ENCODE assay signal across 18 cellular contexts in genomic region chr18:6284300-6284699, GRCh38.
DNase-seq lines count a peak whose midpoint lies in the region; ATAC-seq and TF ChIP-seq lines count a peak whose summit lies in the region.
"Had no signal": no experiment of that assay in that cellular context is flagged by ENCODE, and none has a peak within 500 bp of the region (broad histone marks: within the 10 kb centered on the region; RNA-seq: fewer than 3 reads in every experiment).

No MANE protein-coding gene starts in this region.

- intact Hi-C loops in activated CD4-positive, alpha-beta T cell treated with anti-CD3 and anti-CD28 coated beads, Interleukin-2, amount 10 ng/mL, durations not matched to agents 24 days and 14 days (cut with micrococcal nuclease), result no loop called here
- intact Hi-C loops in naive thymus-derived CD4-positive, alpha-beta T cell (cut with micrococcal nuclease), result no loop called here
- intact Hi-C loops in spleen (cut with DNase I; ENCODE audit: low total_unique reads), result no loop called here

- POLR2A ChIA-PET in naive thymus-derived CD4-positive, alpha-beta T cell (lab: Charles Lee), result no interaction called here

- H3K4me1 ChIP-seq in naive thymus-derived CD4-positive, alpha-beta T cell (ENCODE audit: control insufficient read depth in 2 of 2, insufficient read depth in 2 of 2, low read length in 2 of 2), result no peaks in the 10 kb centered on the region
- H3K4me1 ChIP-seq in spleen, result no peaks in the 10 kb centered on the region
- H3K4me1 ChIP-seq: A549; BLaER1 treated with 17β-estradiol and CSF1 and Interleukin-3, amounts not matched to agents 10 nM and 100 nM; Caco-2 had no signal

- peak; percentile 10 for ATAC-seq in naive thymus-derived CD4-positive, alpha-beta T cell
- ATAC-seq: A549; CD8-positive, alpha-beta T cell had no signal

- no peak overlapping the region for H3K4me3 ChIP-seq in naive thymus-derived CD4-positive, alpha-beta T cell (ENCODE audit: low read length)
- H3K4me3 ChIP-seq in spleen, result no peak overlapping the region
- H3K4me3 ChIP-seq: A549; BLaER1 treated with 17β-estradiol and CSF1 and Interleukin-3, amounts not matched to agents 10 nM and 100 nM had no signal

- no peak for TF ChIP-seq POLR2A in spleen (IDR thresholded peaks at IDR 0.05)

- no peaks in the 10 kb centered on the region for H3K4me1 Mint-ChIP-seq in activated CD4-positive, alpha-beta T cell treated with anti-CD3 and anti-CD28 coated beads, Interleukin-2, amount 10 ng/mL, durations not matched to agents 24 days and 14 days
- H3K4me1 Mint-ChIP-seq in naive thymus-derived CD4-positive, alpha-beta T cell, result no peaks in the 10 kb centered on the region
- H3K4me1 Mint-ChIP-seq: B cell had no signal

- WGBS in spleen, 5 donors, result 94 to 96% (median 96%) methylated on average over 20 to 24 of the region's 24 CpGs

- H3K36me3 Mint-ChIP-seq in activated CD4-positive, alpha-beta T cell treated with anti-CD3 and anti-CD28 coated beads, Interleukin-2, amount 10 ng/mL, durations not matched to agents 24 days and 14 days (ENCODE audit: low read depth), result no peaks in the 10 kb centered on the region
- H3K36me3 Mint-ChIP-seq in naive thymus-derived CD4-positive, alpha-beta T cell, result no peaks in the 10 kb centered on the region
- H3K36me3 Mint-ChIP-seq: CD8-positive, alpha-beta T cell had no signal

- H3K36me3 ChIP-seq in naive thymus-derived CD4-positive, alpha-beta T cell (ENCODE audit: control insufficient read depth in 2 of 3, insufficient read depth in 3 of 3, low read length in 3 of 3), result no peaks in the 10 kb centered on the region
- H3K36me3 ChIP-seq in spleen, result peaks cover 0 to 17% (median 4%) of the 10 kb centered on the region in 6 donors

- H3K27ac ChIP-seq in naive thymus-derived CD4-positive, alpha-beta T cell (ENCODE audit: low read depth, low read length), result no peak overlapping the region
- H3K27ac ChIP-seq in spleen, result no peak overlapping the region
- H3K27ac ChIP-seq: 22Rv1; A549; BLaER1 treated with 17β-estradiol and CSF1 and Interleukin-3, amounts not matched to agents 10 nM and 100 nM; C4-2B had no signal

- CTCF ChIA-PET in naive thymus-derived CD4-positive, alpha-beta T cell (lab: Charles Lee), result interaction anchor here (1.3 kb wide), 1 partner anchor 83 kb away, joined by 3 read pairs; no protein-coding TSS in a partner anchor

- DNase-seq in activated CD4-positive, alpha-beta T cell treated with anti-CD3 and anti-CD28 coated beads, Interleukin-2, amount 10 ng/mL, durations not matched to agents 24 days and 14 days, result peak; percentile 22
- no peak for DNase-seq in activated CD4-positive, alpha-beta T cell treated with anti-CD3 and anti-CD28 coated beads for 1 hour
- DNase-seq in naive thymus-derived CD4-positive, alpha-beta T cell, result no peak
- DNase-seq in spleen (peak; percentile 59), medulla oblongata (ENCODE audit: extremely low spot score) (no peak), NCI-H1105 treated with DMSO at 0.1 percent for 48 hours (lab: John Stamatoyannopoulos, UW) (no peak)
- DNase-seq: AML-193; Caco-2; Calu3; CD4-positive, alpha-beta T cell; DMS79 treated with DMSO at 0.1 percent for 48 hours; GF-D8 had no signal

- H3K27me3 ChIP-seq in naive thymus-derived CD4-positive, alpha-beta T cell (ENCODE audit: control insufficient read depth in 2 of 2, insufficient read depth in 2 of 2, low read length in 2 of 2), result no peaks in the 10 kb centered on the region
- no peaks in the 10 kb centered on the region for H3K27me3 ChIP-seq in spleen (replicated peaks in 1 of 7)
- H3K27me3 ChIP-seq: BLaER1 treated with 17β-estradiol and CSF1 and Interleukin-3, amounts not matched to agents 10 nM and 100 nM had no signal

- H3K9me3 Mint-ChIP-seq in activated CD4-positive, alpha-beta T cell treated with anti-CD3 and anti-CD28 coated beads, Interleukin-2, amount 10 ng/mL, durations not matched to agents 24 days and 14 days, result no peaks in the 10 kb centered on the region
- H3K9me3 Mint-ChIP-seq in naive thymus-derived CD4-positive, alpha-beta T cell, result peaks cover 0 to 3% (median 0%) of the 10 kb centered on the region in 11 donors
- H3K9me3 Mint-ChIP-seq: CD4-positive, alpha-beta T cell; CD8-positive, alpha-beta T cell had no signal

- H3K27ac Mint-ChIP-seq in activated CD4-positive, alpha-beta T cell treated with anti-CD3 and anti-CD28 coated beads, Interleukin-2, amount 10 ng/mL, durations not matched to agents 24 days and 14 days, result no peak overlapping the region
- H3K27ac Mint-ChIP-seq in naive thymus-derived CD4-positive, alpha-beta T cell, result no peak overlapping the region
- H3K27ac Mint-ChIP-seq: B cell; CD4-positive, alpha-beta T cell; CD8-positive, alpha-beta T cell had no signal

- no peaks in the 10 kb centered on the region for H3K9me3 ChIP-seq in naive thymus-derived CD4-positive, alpha-beta T cell (ENCODE audit: control insufficient read depth in 2 of 3, low read length in 3 of 3)
- no peaks in the 10 kb centered on the region for H3K9me3 ChIP-seq in spleen
- H3K9me3 ChIP-seq: A549; BLaER1 treated with 17β-estradiol and CSF1 and Interleukin-3, amounts not matched to agents 10 nM and 100 nM; Caco-2 had no signal

- no peak overlapping the region for H3K4me3 Mint-ChIP-seq in activated CD4-positive, alpha-beta T cell treated with anti-CD3 and anti-CD28 coated beads, Interleukin-2, amount 10 ng/mL, durations not matched to agents 24 days and 14 days
- H3K4me3 Mint-ChIP-seq in naive thymus-derived CD4-positive, alpha-beta T cell, result no peak overlapping the region
- H3K4me3 Mint-ChIP-seq: B cell; CD4-positive, alpha-beta T cell; CD8-positive, alpha-beta T cell had no signal

- TF ChIP-seq CTCF in spleen (IDR thresholded peaks at IDR 0.05 in 8 of 11, conservative IDR thresholded peaks at IDR 0.05 in 3 of 11), result no peak

- no peaks in the 10 kb centered on the region for H3K27me3 Mint-ChIP-seq in activated CD4-positive, alpha-beta T cell treated with anti-CD3 and anti-CD28 coated beads, Interleukin-2, amount 10 ng/mL, durations not matched to agents 24 days and 14 days
- no peaks in the 10 kb centered on the region for H3K27me3 Mint-ChIP-seq in naive thymus-derived CD4-positive, alpha-beta T cell
- H3K27me3 Mint-ChIP-seq: B cell; CD4-positive, alpha-beta T cell had no signal

Comparison
In these comparisons a context has a peak if more than half of its experiments do, and no peak if none do; other contexts are left out.
1. DNase-seq: peak in activated CD4-positive, alpha-beta T cell treated with anti-CD3 and anti-CD28 coated beads, Interleukin-2, amount 10 ng/mL, durations not matched to agents 24 days and 14 days (single experiment) and spleen (single experiment); none in activated CD4-positive, alpha-beta T cell treated with anti-CD3 and anti-CD28 coated beads for 1 hour (single experiment), naive thymus-derived CD4-positive, alpha-beta T cell (0 of 9), medulla oblongata (single experiment) and NCI-H1105 treated with DMSO at 0.1 percent for 48 hours (single experiment).